ENCODE assay signal across 8 cellular contexts in the genomic region with DNA sequence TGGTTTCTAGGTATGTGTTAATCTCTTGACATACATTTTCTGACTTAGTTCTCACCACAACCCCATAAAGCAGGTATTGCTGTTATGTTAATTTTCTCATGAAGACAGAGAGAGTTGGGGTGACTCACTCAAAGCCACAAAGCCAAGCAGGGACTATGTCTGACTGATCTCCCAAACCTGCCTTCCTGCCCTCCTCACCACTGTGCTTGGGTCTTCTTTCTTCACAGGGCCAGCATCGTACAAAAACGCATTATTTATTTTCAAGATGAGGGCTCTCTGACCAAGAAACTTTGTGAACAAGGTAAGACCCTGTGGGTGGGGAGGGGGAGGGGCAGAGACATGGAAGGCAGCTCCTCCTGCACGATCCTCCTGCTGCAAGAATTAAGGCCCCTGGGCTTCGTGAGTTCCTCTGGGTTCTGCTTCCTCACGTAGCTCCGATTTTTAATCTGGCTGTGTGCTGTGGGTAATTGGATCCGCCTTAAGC.
A peak's percentile ranks its signal among the peaks of the same experiment; 100 is the strongest.
DNase-seq lines count a peak whose midpoint lies in the region; ATAC-seq, FAIRE-seq and TF ChIP-seq lines count a peak whose summit lies in the region.

No MANE protein-coding gene starts in this region.

- H3K4me1 ChIP-seq in CD8-positive, alpha-beta T cell (ENCODE audit: insufficient read depth, low read length): peaks cover 60% of the 10 kb centered on the region
- H3K4me1 ChIP-seq in small intestine (ENCODE audit: control insufficient read depth in 2 of 2, insufficient read depth in 1 of 2, low read depth in 1 of 2, low read length in 1 of 2): no peaks in the 10 kb centered on the region

- peak overlapping the region; percentile 88 for H3K27ac Mint-ChIP-seq in CD8-positive, alpha-beta T cell
- peak overlapping the region; percentile 91 for H3K27ac Mint-ChIP-seq in T-helper 17 cell
- H3K27ac Mint-ChIP-seq in activated naive CD4-positive, alpha-beta T cell treated with anti-CD3 and anti-CD28 coated beads, Interleukin-2, amount 10 ng/mL, durations not matched to agents 7 days and 5 days: peak overlapping the region; percentile 58

- no peaks in the 10 kb centered on the region for H3K36me3 ChIP-seq in CD8-positive, alpha-beta T cell (ENCODE audit: insufficient read depth, low read length)
- H3K36me3 ChIP-seq in small intestine (ENCODE audit: control insufficient read depth in 2 of 2, insufficient read depth in 2 of 2, low read length in 2 of 2): peaks cover 0 to 2% of the 10 kb centered on the region in 2 donors

- H3K27ac ChIP-seq in CD8-positive, alpha-beta T cell (ENCODE audit: low read depth, low read length): peak overlapping the region; percentile 5
- peak overlapping the region; percentile 1 to 54 for H3K27ac ChIP-seq in small intestine (ENCODE audit: low read depth in 1 of 2, low read length in 1 of 2)

- no peak for TF ChIP-seq CTCF in CD8-positive, alpha-beta T cell (IDR thresholded peaks at IDR 0.05)

- no peaks in the 10 kb centered on the region for H3K9me3 Mint-ChIP-seq in CD8-positive, alpha-beta T cell
- H3K9me3 Mint-ChIP-seq in activated naive CD4-positive, alpha-beta T cell treated with anti-CD3 and anti-CD28 coated beads, Interleukin-2, amount 10 ng/mL, durations not matched to agents 7 days and 5 days: no peaks in the 10 kb centered on the region

- no peaks in the 10 kb centered on the region for H3K27me3 Mint-ChIP-seq in CD8-positive, alpha-beta T cell (ENCODE audit: low read depth)
- H3K27me3 Mint-ChIP-seq in T-helper 17 cell: no peaks in the 10 kb centered on the region
- peaks cover 4% of the 10 kb centered on the region for H3K27me3 Mint-ChIP-seq in activated naive CD4-positive, alpha-beta T cell treated with anti-CD3 and anti-CD28 coated beads, Interleukin-2, amount 10 ng/mL, durations not matched to agents 7 days and 5 days

- peak overlapping the region; percentile 14 for H3K4me3 ChIP-seq in CD8-positive, alpha-beta T cell (ENCODE audit: low read depth, low read length)
- peak overlapping the region in 1 of 2 donors; percentile 30 for H3K4me3 ChIP-seq in small intestine (ENCODE audit: low read depth in 1 of 2, low read length in 2 of 2)

- ATAC-seq in CD8-positive, alpha-beta T cell: peak; percentile 88
- ATAC-seq in T-helper 17 cell: peak; percentile 97
- no peak for ATAC-seq in GM19324 (IDR thresholded peaks at IDR 0.05; ENCODE audit: low FRiP score, unreplicated experiment)
- no peak for ATAC-seq in HG02759 (IDR thresholded peaks at IDR 0.05; ENCODE audit: unreplicated experiment)

- H3K9me3 ChIP-seq in CD8-positive, alpha-beta T cell (ENCODE audit: low read length): no peaks in the 10 kb centered on the region
- H3K9me3 ChIP-seq in T-helper 17 cell (ENCODE audit: control insufficient read depth, low read length, poor library complexity, severe bottlenecking) (no peaks in the 10 kb centered on the region), small intestine (ENCODE audit: control insufficient read depth, low read depth) (no peaks in the 10 kb centered on the region)

- no peaks in the 10 kb centered on the region for H3K27me3 ChIP-seq in CD8-positive, alpha-beta T cell (ENCODE audit: insufficient read depth, low read length)
- H3K27me3 ChIP-seq in small intestine (ENCODE audit: control insufficient read depth in 2 of 2, insufficient read depth in 2 of 2, low read length in 2 of 2): no peaks in the 10 kb centered on the region

- WGBS in small intestine, 3 donors: 68 to 80% (median 80%) methylated on average over 7 of the region's 7 CpGs

- CTCF ChIA-PET in CD8-positive, alpha-beta T cell (lab: Charles Lee): interaction anchor here (1.2 to 1.8 kb wide), 3 partner anchors 74 to 302 kb away, joined by 3 to 5 read pairs (median 5); no protein-coding TSS in a partner anchor
- CTCF ChIA-PET in activated naive CD4-positive, alpha-beta T cell treated with anti-CD3 and anti-CD28 coated beads, Interleukin-2, amount 10 ng/mL, durations not matched to agents 7 days and 5 days (lab: Charles Lee): interaction anchor here (1.3 kb wide), 1 partner anchor 21 kb away, joined by 3 read pairs; no protein-coding TSS in a partner anchor

- POLR2A ChIA-PET in CD8-positive, alpha-beta T cell (lab: Charles Lee): interaction anchor here (1.2 kb wide), 1 partner anchor 10 kb away, joined by 3 read pairs; no protein-coding TSS in a partner anchor

- no peak for FAIRE-seq in small intestine (lab: Jason Lieb, UNC)

- peak overlapping the region; percentile 77 for H3K4me3 Mint-ChIP-seq in CD8-positive, alpha-beta T cell
- H3K4me3 Mint-ChIP-seq in T-helper 17 cell: peak overlapping the region; percentile 82
- H3K4me3 Mint-ChIP-seq in activated naive CD4-positive, alpha-beta T cell treated with anti-CD3 and anti-CD28 coated beads, Interleukin-2, amount 10 ng/mL, durations not matched to agents 7 days and 5 days: peak overlapping the region; percentile 42

- H3K4me1 Mint-ChIP-seq in CD8-positive, alpha-beta T cell (ENCODE audit: low read depth): peaks cover 65% of the 10 kb centered on the region
- peaks cover 40% of the 10 kb centered on the region for H3K4me1 Mint-ChIP-seq in T-helper 17 cell
- H3K4me1 Mint-ChIP-seq in activated naive CD4-positive, alpha-beta T cell treated with anti-CD3 and anti-CD28 coated beads, Interleukin-2, amount 10 ng/mL, durations not matched to agents 7 days and 5 days: peaks cover 56% of the 10 kb centered on the region

- H3K36me3 Mint-ChIP-seq in CD8-positive, alpha-beta T cell: peaks cover 3% of the 10 kb centered on the region
- peaks cover 2% of the 10 kb centered on the region for H3K36me3 Mint-ChIP-seq in T-helper 17 cell (ENCODE audit: low read depth)
- H3K36me3 Mint-ChIP-seq in activated naive CD4-positive, alpha-beta T cell treated with anti-CD3 and anti-CD28 coated beads, Interleukin-2, amount 10 ng/mL, durations not matched to agents 7 days and 5 days: peaks cover 4% of the 10 kb centered on the region

- peak; percentile 27 to 82 (median 66) for DNase-seq in CD8-positive, alpha-beta T cell
- peak in 2 of 3 donors; percentile 41 to 42 for DNase-seq in T-helper 17 cell
- DNase-seq in activated naive CD4-positive, alpha-beta T cell treated with anti-CD3 and anti-CD28 coated beads, Interleukin-2, amount 10 ng/mL, durations not matched to agents 7 days and 5 days: peak; percentile 73
- peak; percentile 59 for DNase-seq in small intestine
- no peak for DNase-seq in NCI-H2227 (lab: John Stamatoyannopoulos, UW; ENCODE audit: unreplicated experiment)
- no peak for DNase-seq in HuH-7 (ENCODE audit: low spot score)

- intact Hi-C loops in CD8-positive, alpha-beta T cell (cut with DNase I, micrococcal nuclease): loop anchor here (5.0 to 10.0 kb wide), 6 partner anchors 47 to 610 kb away; a partner anchor contains a TSS

Comparison
In these comparisons a context has a peak if more than half of its experiments do, and no peak if none do; other contexts are left out.
1. ATAC-seq: peak in CD8-positive, alpha-beta T cell (single experiment) and T-helper 17 cell (single experiment); none in GM19324 (single experiment) and HG02759 (single experiment).
2. DNase-seq: peak in CD8-positive, alpha-beta T cell (7 of 7), T-helper 17 cell (2 of 3), activated naive CD4-positive, alpha-beta T cell treated with anti-CD3 and anti-CD28 coated beads, Interleukin-2, amount 10 ng/mL, durations not matched to agents 7 days and 5 days (single experiment) and small intestine (single experiment); none in NCI-H2227 (single experiment) and HuH-7 (single experiment).
3. Peak in every context shown above with its lines, with median percentiles within 50 percentile points of each other: H3K27ac Mint-ChIP-seq and H3K4me3 Mint-ChIP-seq.